In the genomic region with DNA sequence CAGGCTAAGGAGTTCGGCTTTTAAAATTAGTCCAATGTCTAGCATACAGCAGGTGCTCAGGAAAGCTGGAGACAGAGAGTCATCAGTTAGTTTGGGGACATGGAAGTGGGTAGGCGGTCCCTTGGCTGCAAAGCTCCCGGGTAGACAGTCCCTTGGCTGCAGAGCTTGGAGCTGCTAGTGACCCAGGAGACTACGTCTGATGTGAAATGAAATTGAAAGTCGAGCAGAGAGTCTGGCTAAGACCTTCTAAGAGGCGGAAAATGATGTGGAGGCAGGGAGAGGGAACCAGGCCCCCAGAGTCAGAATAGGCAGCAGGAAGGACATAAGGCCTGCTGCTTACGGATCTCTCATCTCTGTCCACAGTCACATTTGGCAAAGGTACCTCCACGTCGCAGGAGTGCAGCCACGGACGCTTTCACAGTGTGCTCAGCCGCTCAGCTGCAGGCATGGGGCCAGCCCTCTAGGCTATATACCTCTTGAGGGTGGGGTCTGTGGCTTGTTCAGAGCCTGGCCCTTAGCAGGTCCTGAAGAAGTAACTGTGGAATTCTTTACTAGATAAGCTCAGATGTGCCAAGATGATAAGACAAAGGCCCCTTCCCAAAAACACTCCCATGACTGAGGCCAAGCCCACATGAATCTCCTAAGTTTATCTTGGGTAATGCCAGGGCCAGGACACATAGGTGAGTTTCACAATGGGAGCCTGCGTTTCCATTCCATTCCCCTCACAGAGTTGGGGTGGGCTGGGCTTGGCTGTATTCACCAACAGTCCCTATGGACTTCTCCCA, we compare ENCODE assay signal across 14 cellular contexts.
A peak's percentile ranks its signal among the peaks of the same experiment; 100 is the strongest.
DNase-seq lines count a peak whose midpoint lies in the region; ATAC-seq and TF ChIP-seq lines count a peak whose summit lies in the region.
"Had no signal": no experiment of that assay in that cellular context is flagged by ENCODE, and none has a peak within 500 bp of the region (broad histone marks: within the 10 kb centered on the region; RNA-seq: fewer than 3 reads in every experiment).

No MANE protein-coding gene starts in this region.

- no peaks in the 10 kb centered on the region for H3K27me3 ChIP-seq in right lobe of liver
- H3K27me3 ChIP-seq in MM.1S (replicated peaks; ENCODE audit: insufficient read depth, low read length), result no peaks in the 10 kb centered on the region
- H3K27me3 ChIP-seq: Peyer's patch had no signal

- TF ChIP-seq CTCF in epithelial cell of esophagus (IDR thresholded peaks at IDR 0.05; ENCODE audit: insufficient read depth, low read depth, low read length, missing control alignments) (no peak), right lobe of liver (IDR thresholded peaks at IDR 0.05) (no peak), MM.1S (IDR thresholded peaks at IDR 0.05; ENCODE audit: low read length) (no peak)

- no peaks in the 10 kb centered on the region for H3K36me3 ChIP-seq in urinary bladder (ENCODE audit: insufficient read depth)
- H3K36me3 ChIP-seq in right lobe of liver, result no peaks in the 10 kb centered on the region
- H3K36me3 ChIP-seq in MM.1S (replicated peaks; ENCODE audit: insufficient read depth, low read length), result no peaks in the 10 kb centered on the region
- H3K36me3 ChIP-seq: Peyer's patch had no signal

- no peaks in the 10 kb centered on the region for H3K9me3 ChIP-seq in right lobe of liver
- no peaks in the 10 kb centered on the region for H3K9me3 ChIP-seq in MM.1S (replicated peaks; ENCODE audit: insufficient read depth, low read length)
- H3K9me3 ChIP-seq: Peyer's patch had no signal

- intact Hi-C loops in Right ventricle myocardium superior (cut with DNase I), result no loop called here
- intact Hi-C loops in cardiac septum (cut with DNase I), result no loop called here
- intact Hi-C loops in right lobe of liver (cut with DNase I), result no loop called here

- H2AFZ ChIP-seq in MM.1S (ENCODE audit: low read length), result no peak overlapping the region

- H3K4me2 ChIP-seq in MM.1S (ENCODE audit: low read depth, low read length), result no peak overlapping the region

- no peak for DNase-seq in Right ventricle myocardium superior
- no peak for DNase-seq in cardiac septum (ENCODE audit: low spot score)
- peak; percentile 47 for DNase-seq in epithelial cell of esophagus (ENCODE audit: low read depth)
- DNase-seq in NCI-H1417 (lab: John Stamatoyannopoulos, UW), result no peak
- no peak for DNase-seq in right lobe of liver
- DNase-seq in MM.1S, result no peak
- DNase-seq: activated T-cell treated with anti-CD3 and anti-CD28 coated beads, Interleukin-2, amount 50 U/mL, for 24 hours; aorta; mesendoderm; Peyer's patch; psoas muscle; substantia nigra had no signal

- H3K4me3 ChIP-seq in epithelial cell of esophagus (ENCODE audit: low read length), result no peak overlapping the region
- H3K4me3 ChIP-seq in urinary bladder (ENCODE audit: low read depth, low read length), result no peak overlapping the region
- no peak overlapping the region for H3K4me3 ChIP-seq in right lobe of liver
- H3K4me3 ChIP-seq in MM.1S (ENCODE audit: low read length), result no peak overlapping the region
- H3K4me3 ChIP-seq: Peyer's patch, psoas muscle had no signal

- H3K27ac ChIP-seq in urinary bladder (ENCODE audit: low read depth), result peak overlapping the region; percentile 38
- H3K27ac ChIP-seq in right lobe of liver, result no peak overlapping the region
- no peak overlapping the region for H3K27ac ChIP-seq in MM.1S (ENCODE audit: low read length)
- H3K27ac ChIP-seq: psoas muscle had no signal

- no peaks in the 10 kb centered on the region for H3K4me1 ChIP-seq in urinary bladder (ENCODE audit: insufficient read depth)
- no peaks in the 10 kb centered on the region for H3K4me1 ChIP-seq in right lobe of liver
- H3K4me1 ChIP-seq in MM.1S (ENCODE audit: low read length), result no peaks in the 10 kb centered on the region; the same call in 1 of the 2 replicates
- H3K4me1 ChIP-seq: Peyer's patch, psoas muscle had no signal

- ATAC-seq in Right ventricle myocardium superior (ENCODE audit: poor library complexity), result peak; percentile 48
- peak; percentile 91 for ATAC-seq in HG03066 (IDR thresholded peaks at IDR 0.05; ENCODE audit: low read depth, unreplicated experiment)
- ATAC-seq in right lobe of liver, result no peak
- ATAC-seq: psoas muscle had no signal

- H3K9ac ChIP-seq in MM.1S (ENCODE audit: low read length), result no peak overlapping the region

- no peaks in the 10 kb centered on the region for H3F3A ChIP-seq in MM.1S (ENCODE audit: insufficient read depth, low read length)

- H3K9me2 ChIP-seq in MM.1S (replicated peaks; ENCODE audit: insufficient read depth, low read length), result no peaks in the 10 kb centered on the region

- 83% methylated on average over 13 of the region's 13 CpGs for WGBS in urinary bladder
- 67% methylated on average over 3 of the region's 13 CpGs for WGBS in right lobe of liver (ENCODE audit: insufficient coverage, low coverage, low lambda C conversion rate, missing lambda C conversion rate)

- TF ChIP-seq POLR2A in right lobe of liver (IDR thresholded peaks at IDR 0.05), result no peak

- no peaks in the 10 kb centered on the region for H3K79me2 ChIP-seq in MM.1S (ENCODE audit: low read length)

- no peaks in the 10 kb centered on the region for H4K20me1 ChIP-seq in MM.1S (ENCODE audit: insufficient read depth, low read length)

Comparison
In these comparisons a context has a peak if more than half of its experiments do, and no peak if none do; other contexts are left out.
1. ATAC-seq: peak in Right ventricle myocardium superior (single experiment) and HG03066 (single experiment); none in right lobe of liver (0 of 4).